In the genomic region with DNA sequence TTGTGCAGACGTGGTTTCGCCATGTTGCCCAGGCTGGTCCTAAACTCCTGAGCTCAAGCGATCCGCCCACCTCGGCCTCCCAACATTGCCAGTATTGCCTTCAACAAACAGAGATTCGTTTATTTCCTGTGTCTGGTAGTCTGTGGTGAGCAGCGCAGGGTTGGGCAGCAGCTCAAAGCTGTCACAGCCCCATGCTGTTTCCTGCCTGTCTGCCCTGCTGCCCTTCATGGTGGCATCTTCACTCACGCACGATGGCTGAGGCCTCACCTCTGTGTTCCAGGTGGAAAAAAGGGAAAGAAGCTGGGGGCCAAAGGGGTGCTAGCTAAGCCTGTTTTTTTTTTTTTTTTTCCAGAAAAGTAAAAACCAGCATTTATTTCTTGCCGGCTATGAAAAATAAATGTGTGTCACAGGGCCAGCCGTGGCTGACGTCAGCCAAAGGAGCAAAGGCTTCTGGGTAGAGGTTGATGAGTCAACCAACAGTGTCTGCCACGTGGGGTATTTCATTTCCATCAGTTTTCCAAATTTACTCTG, we compare ENCODE assay signal across 10 cellular contexts. TPM values are rescaled to one million over a fixed set of nuclear protein-coding genes. Genes with fewer than 3 reads are reported as not detected.
DNase-seq lines count a peak whose midpoint lies in the region; ATAC-seq, FAIRE-seq and TF ChIP-seq lines count a peak whose summit lies in the region.
"Had no signal": no experiment of that assay in that cellular context is flagged by ENCODE, and none has a peak within 500 bp of the region (broad histone marks: within the 10 kb centered on the region; RNA-seq: fewer than 3 reads in every experiment).

No MANE protein-coding gene starts in this region.

- H3K4me1 ChIP-seq in mammary epithelial cell (ENCODE audit: insufficient read depth, low read length) (no peaks in the 10 kb centered on the region), endothelial cell of umbilical vein (ENCODE audit: control insufficient read depth, extremely low read depth, insufficient read depth, low read length) (peaks cover 25% of the 10 kb centered on the region)

- dilution Hi-C loops in mammary epithelial cell (cut with HindIII; ENCODE audit: low sequenced_read_pairs), result loop anchor here (25.0 kb wide), 3 partner anchors 104 to 354 kb away; no protein-coding TSS in a partner anchor
- dilution Hi-C loops in endothelial cell of umbilical vein (cut with MboI; ENCODE audit: extremely low pct_ligation_motif_present, low sequenced_read_pairs), result no loop called here

- H4K20me1 ChIP-seq in mammary epithelial cell (ENCODE audit: insufficient read depth, low read length) (no peaks in the 10 kb centered on the region), endothelial cell of umbilical vein (replicated peaks; ENCODE audit: control insufficient read depth, extremely low read depth, insufficient read depth, low read length) (no peaks in the 10 kb centered on the region)

- H3K9me3 ChIP-seq in mammary epithelial cell (replicated peaks; ENCODE audit: insufficient read depth, low read length) (no peaks in the 10 kb centered on the region), endothelial cell of umbilical vein (replicated peaks; ENCODE audit: control insufficient read depth, insufficient read depth, low read length) (no peaks in the 10 kb centered on the region)

- TF ChIP-seq CTCF in MCF 10A (IDR thresholded peaks at IDR 0.05; ENCODE audit: unreplicated experiment), result no peak
- no peak for TF ChIP-seq CTCF in mammary epithelial cell (conservative IDR thresholded peaks at IDR 0.05 in 1 of 2, IDR thresholded peaks at IDR 0.05 in 1 of 2; ENCODE audit: extremely low read depth in 1 of 2, insufficient read depth in 1 of 2, low read depth in 1 of 2, low read length in 2 of 2)
- TF ChIP-seq CTCF in endothelial cell of umbilical vein (IDR thresholded peaks at IDR 0.05; ENCODE audit: extremely low read depth in 1 of 2, insufficient read depth in 1 of 2, low read depth in 1 of 2, low read length in 2 of 2), result no peak

- no peak overlapping the region for H3K4me3 ChIP-seq in mammary epithelial cell (replicated peaks in 1 of 3; ENCODE audit: insufficient read depth in 1 of 3, low read depth in 2 of 3, low read length in 3 of 3)
- no peak overlapping the region for H3K4me3 ChIP-seq in endothelial cell of umbilical vein (replicated peaks in 1 of 3; ENCODE audit: insufficient read depth in 1 of 3, low read depth in 1 of 3, low read length in 3 of 3)

- H3K9ac ChIP-seq in mammary epithelial cell (ENCODE audit: insufficient read depth, low read length), result no peak overlapping the region
- no peak overlapping the region for H3K9ac ChIP-seq in endothelial cell of umbilical vein (replicated peaks; ENCODE audit: extremely low read depth, insufficient read depth, low read length)

- H3K27me3 ChIP-seq in mammary epithelial cell (ENCODE audit: insufficient read depth, low read length) (no peaks in the 10 kb centered on the region), endothelial cell of umbilical vein (ENCODE audit: control insufficient read depth in 2 of 2, insufficient read depth in 2 of 2, low read length in 2 of 2) (no peaks in the 10 kb centered on the region)

- intact Hi-C loops in MCF 10A (cut with micrococcal nuclease) (no loop called here), mammary epithelial cell (cut with micrococcal nuclease) (loop anchor here (2.0 kb wide), 1 partner anchor 16 kb away; no protein-coding TSS in a partner anchor), endothelial cell of umbilical vein (cut with micrococcal nuclease) (loop anchor here (10.0 kb wide), 1 partner anchor 1694 kb away; a partner anchor contains a TSS)

- FAIRE-seq in endothelial cell of umbilical vein (lab: Jason Lieb, UNC) (peak; percentile 67), urothelium cell line (lab: Jason Lieb, UNC) (peak; percentile 94)
- FAIRE-seq: A204.1, TTC549 had no signal

- H2AFZ ChIP-seq in mammary epithelial cell (ENCODE audit: low read depth, low read length) (no peak overlapping the region), endothelial cell of umbilical vein (ENCODE audit: low read depth, low read length) (peak overlapping the region; percentile 3)

- POLR2A ChIA-PET in MCF 10A (lab: Yijun Ruan, JAX), result interaction anchor here (0.9 to 1.1 kb wide), 3 partner anchors 11 to 29 kb away, joined by 3 read pairs; partner anchors contain the start of gene TBC1D22A
- POLR2A ChIA-PET in endothelial cell of umbilical vein (lab: Charles Lee), result interaction anchor here (0.6 kb wide), 1 partner anchor 25 kb away, joined by 6 read pairs; no protein-coding TSS in a partner anchor

- no peak overlapping the region for H3K4me2 ChIP-seq in mammary epithelial cell (ENCODE audit: insufficient read depth, low read depth, low read length)
- H3K4me2 ChIP-seq in endothelial cell of umbilical vein (ENCODE audit: insufficient read depth, low read length), result no peak overlapping the region

- peak; percentile 9 for DNase-seq in MCF 10A (ENCODE audit: unreplicated experiment)
- DNase-seq in mammary epithelial cell, result no peak
- DNase-seq in activated CD8-positive, alpha-beta memory T cell treated with anti-CD3 and anti-CD28 coated beads, Interleukin-2, amount 50 U/mL, for 24 hours (ENCODE audit: extremely low read depth), result peak; percentile 49
- DNase-seq in endothelial cell of umbilical vein (ENCODE audit: low read depth, low spot score), result peak; percentile 42
- peak; percentile 75 for DNase-seq in putamen (ENCODE audit: low spot score)
- peak; percentile 66 for DNase-seq in urothelium cell line (ENCODE audit: low spot score)
- no peak for DNase-seq in NCI-H774 (lab: John Stamatoyannopoulos, UW)

- no peaks in the 10 kb centered on the region for H3K4me1 Mint-ChIP-seq in MCF 10A (ENCODE audit: insufficient read depth, unreplicated experiment)

- no TSS peak for BruUV-seq in MCF 10A (replicated peaks; lab: Mats Ljungman, UMichigan)
- BruUV-seq in mammary epithelial cell (replicated peaks; lab: Mats Ljungman, UMichigan), result no TSS peak
- BruUV-seq in endothelial cell of umbilical vein (replicated peaks; lab: Mats Ljungman, UMichigan), result no TSS peak

- no peak overlapping the region for H3K4me3 Mint-ChIP-seq in MCF 10A (ENCODE audit: unreplicated experiment)

- H3K9me3 Mint-ChIP-seq in MCF 10A (ENCODE audit: unreplicated experiment), result no peaks in the 10 kb centered on the region

- no peaks in the 10 kb centered on the region for H3K27me3 Mint-ChIP-seq in MCF 10A (ENCODE audit: insufficient read depth, unreplicated experiment)

- no peak overlapping the region for H3K27ac ChIP-seq in mammary epithelial cell (ENCODE audit: insufficient read depth, low read depth, low read length)
- peak overlapping the region; percentile 76 for H3K27ac ChIP-seq in endothelial cell of umbilical vein (ENCODE audit: insufficient read depth, low read depth, low read length)

- H3K79me2 ChIP-seq in mammary epithelial cell (ENCODE audit: insufficient read depth, low read length) (peaks cover 60% of the 10 kb centered on the region), endothelial cell of umbilical vein (ENCODE audit: control insufficient read depth, insufficient read depth, low read length) (peaks cover 9% of the 10 kb centered on the region)

- peak overlapping the region; percentile 31 for H3K27ac Mint-ChIP-seq in MCF 10A (ENCODE audit: low read depth, unreplicated experiment)

- CTCF ChIA-PET in MCF 10A (lab: Yijun Ruan, JAX), result interaction anchor here (0.6 to 6.2 kb wide), 5 partner anchors 11 to 1699 kb away, joined by 3 to 74 read pairs (median 4); no protein-coding TSS in a partner anchor
- CTCF ChIA-PET in mammary epithelial cell (lab: Charles Lee; ENCODE audit: low non-redundant PET), result no interaction called here
- CTCF ChIA-PET in endothelial cell of umbilical vein (lab: Charles Lee), result interaction anchor here (1.0 to 5.1 kb wide), 4 partner anchors 11 to 32 kb away, joined by 4 to 36 read pairs (median 6); partner anchors contain the start of gene TBC1D22A

- no peak for TF ChIP-seq POLR2A in endothelial cell of umbilical vein (IDR thresholded peaks at IDR 0.05; ENCODE audit: low read depth, low read length)

- peaks cover 22% of the 10 kb centered on the region for H3K36me3 Mint-ChIP-seq in MCF 10A (ENCODE audit: insufficient read depth, unreplicated experiment)

- WGBS in mammary epithelial cell (ENCODE audit: low coverage, missing lambda C conversion rate), result 68% methylated on average over 13 of the region's 13 CpGs

- H3K36me3 ChIP-seq in mammary epithelial cell (ENCODE audit: insufficient read depth, low read length), result peaks cover 9% of the 10 kb centered on the region
- peaks cover 0 to 16% of the 10 kb centered on the region in 2 experiments for H3K36me3 ChIP-seq in endothelial cell of umbilical vein (ENCODE audit: control insufficient read depth in 2 of 2, extremely low read depth in 1 of 2, insufficient read depth in 2 of 2, low read length in 2 of 2)

- in situ Hi-C loops in mammary epithelial cell (cut with MboI; ENCODE audit: low sequenced_read_pairs in 2 of 2), result no loop called here

- H3K9me1 ChIP-seq in endothelial cell of umbilical vein (replicated peaks; ENCODE audit: control insufficient read depth, extremely low read depth, insufficient read depth, low read length), result no peaks in the 10 kb centered on the region

- no peak for ATAC-seq in HG03025 (IDR thresholded peaks at IDR 0.05; ENCODE audit: low FRiP score, unreplicated experiment)

RNA-seq across cellular contexts. Expression of gene TBC1D22A, which starts 28.8 kb away (rescaled TPM):
- 26.0 and 27.7 TPM in 2 replicates for total RNA-seq in MCF 10A (2022)
- total RNA-seq in mammary epithelial cell, result 10 to 100 TPM; 19.3 to 27.0 TPM
- polyA plus RNA-seq in mammary epithelial cell, result 17.0 TPM
- 6.4 TPM for polyA minus RNA-seq in mammary epithelial cell
- 32.4 and 32.9 TPM in 2 replicates for total RNA-seq in endothelial cell of umbilical vein
- polyA plus RNA-seq in endothelial cell of umbilical vein, result 23.2 and 26.1 TPM in 2 replicates
- polyA plus RNA-seq in endothelial cell of umbilical vein (2011; cell fraction: cytosol; rRNA removed), result 21.4 and 21.7 TPM in 2 replicates
- polyA plus RNA-seq in endothelial cell of umbilical vein (2011; cell fraction: nucleus; rRNA removed), result 18.9 and 19.7 TPM in 2 replicates
- 19.8 and 23.4 TPM in 2 replicates for polyA plus RNA-seq in endothelial cell of umbilical vein (2012)
- polyA minus RNA-seq in endothelial cell of umbilical vein, result 25.6 and 29.5 TPM in 2 replicates
- 7.7 TPM for polyA minus RNA-seq in endothelial cell of umbilical vein (2011; cell fraction: cytosol; rRNA and poly(A)+ RNA removed)
- polyA minus RNA-seq in endothelial cell of umbilical vein (2011; cell fraction: nucleus; rRNA and poly(A)+ RNA removed), result 24.2 and 29.1 TPM in 2 replicates

RNA-seq across cellular contexts. Expression of gene CERK, which starts 53.2 kb away (rescaled TPM):
- total RNA-seq in MCF 10A (2022), result 11.6 and 20.2 TPM in 2 replicates
- 10 to 100 TPM; 16.3 to 17.5 TPM for total RNA-seq in mammary epithelial cell
- polyA plus RNA-seq in mammary epithelial cell, result 16.0 TPM
- 27.8 TPM for polyA minus RNA-seq in mammary epithelial cell
- 88.0 and 104 TPM in 2 replicates for total RNA-seq in endothelial cell of umbilical vein
- polyA plus RNA-seq in endothelial cell of umbilical vein, result 44.1 and 61.1 TPM in 2 replicates
- polyA plus RNA-seq in endothelial cell of umbilical vein (2011; cell fraction: cytosol; rRNA removed), result 50.7 and 54.4 TPM in 2 replicates
- 68.9 and 69.2 TPM in 2 replicates for polyA plus RNA-seq in endothelial cell of umbilical vein (2011; cell fraction: nucleus; rRNA removed)
- polyA plus RNA-seq in endothelial cell of umbilical vein (2012), result 59.7 and 68.3 TPM in 2 replicates
- 115 and 119 TPM in 2 replicates for polyA minus RNA-seq in endothelial cell of umbilical vein
- 11.3 TPM for polyA minus RNA-seq in endothelial cell of umbilical vein (2011; cell fraction: cytosol; rRNA and poly(A)+ RNA removed)
- 51.1 and 53.1 TPM in 2 replicates for polyA minus RNA-seq in endothelial cell of umbilical vein (2011; cell fraction: nucleus; rRNA and poly(A)+ RNA removed)

Comparison
In these comparisons a context has a peak if more than half of its experiments do, and no peak if none do; other contexts are left out.
1. DNase-seq: peak in MCF 10A (single experiment), activated CD8-positive, alpha-beta memory T cell treated with anti-CD3 and anti-CD28 coated beads, Interleukin-2, amount 50 U/mL, for 24 hours (single experiment), endothelial cell of umbilical vein (single experiment), putamen (single experiment) and urothelium cell line (single experiment); none in mammary epithelial cell (single experiment) and NCI-H774 (single experiment).